Comparison of ENCODE assay signal across 10 cellular contexts in genomic region chrX:119622356-119623232, GRCh38. TPM values are rescaled to one million over a fixed set of nuclear protein-coding genes. Genes with fewer than 3 reads are reported as not detected.
DNase-seq lines count a peak whose midpoint lies in the region; ATAC-seq, FAIRE-seq and TF ChIP-seq lines count a peak whose summit lies in the region.
"Had no signal": no experiment of that assay in that cellular context is flagged by ENCODE, and none has a peak within 500 bp of the region (broad histone marks: within the 10 kb centered on the region; RNA-seq: fewer than 3 reads in every experiment).

No MANE protein-coding gene starts in this region.

- BruUV-seq in IMR-90 (replicated peaks; lab: Mats Ljungman, UMichigan), result no TSS peak

- no peak overlapping the region for H2AK5ac ChIP-seq in IMR-90 (ENCODE audit: low read depth, low read length)

- no peaks in the 10 kb centered on the region for H3K79me1 ChIP-seq in IMR-90 (ENCODE audit: low read depth in 1 of 2, low read length in 2 of 2)

- no peak for TF ChIP-seq CTCF in IMR-90 (conservative IDR thresholded peaks at IDR 0.05; ENCODE audit: low read depth, low read length)
- no peak for TF ChIP-seq CTCF in chondrocyte (IDR thresholded peaks at IDR 0.05)
- no peak for TF ChIP-seq CTCF in mucosa of descending colon (IDR thresholded peaks at IDR 0.05)
- no peak for TF ChIP-seq CTCF in gastrocnemius medialis (IDR thresholded peaks at IDR 0.05 in 4 of 5, conservative IDR thresholded peaks at IDR 0.05 in 1 of 5)

- WGBS in IMR-90 (ENCODE audit: extremely low coverage in 2 of 2, insufficient read length in 1 of 2), 2 experiments, result no CpG with 5 or more reads among the region's 9 CpGs

- intact Hi-C loops in CD4-positive, alpha-beta memory T cell (cut with micrococcal nuclease), result no loop called here
- intact Hi-C loops in IMR-90 (cut with micrococcal nuclease), result no loop called here
- intact Hi-C loops in mucosa of descending colon (cut with DNase I, micrococcal nuclease), result no loop called here
- intact Hi-C loops in gastrocnemius medialis (cut with DNase I; ENCODE audit: low total_unique reads), result no loop called here

- no peak for DNase-seq in CD4-positive, alpha-beta memory T cell
- DNase-seq in IMR-90 (peak; percentile 79), chondrocyte (ENCODE audit: low spot score) (no peak), mucosa of descending colon (peak in 2 of 3 donors; percentile 35 to 36), HTR-8/SVneo (ENCODE audit: insufficient read length, low spot score) (no peak), gastrocnemius medialis (no peak)
- DNase-seq: midbrain, NCI-H524 treated with DMSO at 0.1 percent for 48 hours had no signal

- no peak overlapping the region for H3K56ac ChIP-seq in IMR-90 (ENCODE audit: extremely low read depth, insufficient read depth, low read length)

- no peak overlapping the region for H4K8ac ChIP-seq in IMR-90 (ENCODE audit: low read depth in 2 of 2, low read length in 2 of 2)

- H3K36me3 ChIP-seq in CD4-positive, alpha-beta memory T cell (ENCODE audit: insufficient read depth, low read length), result peaks cover 18% of the 10 kb centered on the region
- H3K36me3 ChIP-seq in IMR-90 (ENCODE audit: control insufficient read depth, insufficient read depth, low read length) (peaks cover 2% of the 10 kb centered on the region; the same call in 1 of the 2 replicates), mucosa of descending colon (ENCODE audit: low read depth) (no peaks in the 10 kb centered on the region), gastrocnemius medialis (no peaks in the 10 kb centered on the region)

- H4K20me1 ChIP-seq in IMR-90 (ENCODE audit: insufficient read depth, low read length), result no peaks in the 10 kb centered on the region

- FAIRE-seq in HTR-8/SVneo (lab: Jason Lieb, UNC), result no peak

- no peak overlapping the region for H3K23ac ChIP-seq in IMR-90 (ENCODE audit: low read depth, low read length)

- H2BK120ac ChIP-seq in IMR-90 (ENCODE audit: low read depth, low read length), result no peak overlapping the region

- H3K18ac ChIP-seq in IMR-90 (ENCODE audit: low read depth, low read length), result no peak overlapping the region

- no peak for TF ChIP-seq POLR2A in IMR-90 (IDR thresholded peaks at IDR 0.05; ENCODE audit: low read depth, low read length)
- TF ChIP-seq POLR2A in gastrocnemius medialis (IDR thresholded peaks at IDR 0.05), result no peak

- no peak overlapping the region for H3K4me3 Mint-ChIP-seq in CD4-positive, alpha-beta memory T cell
- no peak overlapping the region for H3K4me3 Mint-ChIP-seq in chondrocyte (ENCODE audit: unreplicated experiment)

- POLR2A ChIA-PET in CD4-positive, alpha-beta memory T cell (lab: Charles Lee; ENCODE audit: partially characterized antibody), result interaction anchor here (1.0 to 1.4 kb wide), 2 partner anchors 11 to 66 kb away, joined by 3 read pairs; no protein-coding TSS in a partner anchor
- POLR2A ChIA-PET in IMR-90 (lab: Charles Lee; ENCODE audit: unreplicated experiment), result no interaction called here

- H3K9me3 Mint-ChIP-seq in CD4-positive, alpha-beta memory T cell, result peaks cover 0 to 1% (median 0%) of the 10 kb centered on the region in 8 donors
- H3K9me3 Mint-ChIP-seq in chondrocyte (ENCODE audit: low read depth), result no peaks in the 10 kb centered on the region

- H2AK9ac ChIP-seq in IMR-90 (replicated peaks; ENCODE audit: low read depth, low read length, poor library complexity), result no peak overlapping the region

- H3K36me3 Mint-ChIP-seq in CD4-positive, alpha-beta memory T cell, result peaks cover 38 to 43% of the 10 kb centered on the region in 2 donors
- H3K36me3 Mint-ChIP-seq in chondrocyte (ENCODE audit: low read depth), result peaks cover 4% of the 10 kb centered on the region

- H3K4me1 ChIP-seq in CD4-positive, alpha-beta memory T cell (ENCODE audit: insufficient read depth, low read length), result no peaks in the 10 kb centered on the region
- no peaks in the 10 kb centered on the region for H3K4me1 ChIP-seq in IMR-90 (ENCODE audit: control insufficient read depth, insufficient read depth, low read length)
- no peaks in the 10 kb centered on the region for H3K4me1 ChIP-seq in mucosa of descending colon (ENCODE audit: low read depth)
- H3K4me1 ChIP-seq in gastrocnemius medialis, result no peaks in the 10 kb centered on the region

- in situ Hi-C loops in IMR-90 (cut with MboI; ENCODE audit: low sequenced_read_pairs) (no loop called here), gastrocnemius medialis (cut with MboI; ENCODE audit: low sequenced_read_pairs in 4 of 4) (loop anchor here in 1 of 4 donors (25.0 kb wide), 1 partner anchor 115 kb away; no protein-coding TSS in a partner anchor)

- no peaks in the 10 kb centered on the region for H3K27me3 ChIP-seq in CD4-positive, alpha-beta memory T cell (ENCODE audit: insufficient read depth, low read length)
- no peaks in the 10 kb centered on the region for H3K27me3 ChIP-seq in IMR-90 (ENCODE audit: control insufficient read depth, insufficient read depth, low read length)
- no peaks in the 10 kb centered on the region for H3K27me3 ChIP-seq in gastrocnemius medialis

- peak overlapping the region in 5 of 7 donors; percentile 35 to 71 (median 58) for H3K27ac Mint-ChIP-seq in CD4-positive, alpha-beta memory T cell
- peak overlapping the region; percentile 55 for H3K27ac Mint-ChIP-seq in chondrocyte (ENCODE audit: unreplicated experiment)

- dilution Hi-C loops in IMR-90 (cut with HindIII; ENCODE audit: low sequenced_read_pairs, unreplicated experiment), result no loop called here

- ATAC-seq in IMR-90 (ENCODE audit: low read depth), result peak; percentile 75
- ATAC-seq in mucosa of descending colon, result peak; percentile 79
- no peak for ATAC-seq in HG02973 (IDR thresholded peaks at IDR 0.05; ENCODE audit: unreplicated experiment)
- no peak for ATAC-seq in GM18909 (IDR thresholded peaks at IDR 0.05; ENCODE audit: poor library complexity, unreplicated experiment)
- ATAC-seq in gastrocnemius medialis, result no peak

- H3K27me3 Mint-ChIP-seq in CD4-positive, alpha-beta memory T cell, result no peaks in the 10 kb centered on the region
- H3K27me3 Mint-ChIP-seq in chondrocyte (ENCODE audit: low read depth), result no peaks in the 10 kb centered on the region

- H2BK15ac ChIP-seq in IMR-90 (ENCODE audit: low read depth, low read length), result no peak overlapping the region

- TF ChIP-seq RAD21 in IMR-90 (IDR thresholded peaks at IDR 0.05; ENCODE audit: low read length), result no peak

- H2AFZ ChIP-seq in IMR-90 (replicated peaks; ENCODE audit: low read length, poor library complexity), result no peak overlapping the region

- H3K27ac ChIP-seq in CD4-positive, alpha-beta memory T cell (ENCODE audit: low read depth, low read length), result no peak overlapping the region
- H3K27ac ChIP-seq in IMR-90 (ENCODE audit: insufficient read depth, low read length) (no peak overlapping the region), gastrocnemius medialis (no peak overlapping the region)

- H3K9me1 ChIP-seq in IMR-90 (ENCODE audit: insufficient read depth, low read length), result no peaks in the 10 kb centered on the region

- H4K91ac ChIP-seq in IMR-90 (ENCODE audit: insufficient read depth, low read depth, low read length), result no peak overlapping the region

- CTCF ChIA-PET in CD4-positive, alpha-beta memory T cell (lab: Charles Lee; ENCODE audit: partially characterized antibody), result interaction anchor here (0.7 to 1.2 kb wide), 2 partner anchors 107 to 254 kb away, joined by 3 to 5 read pairs; no protein-coding TSS in a partner anchor
- CTCF ChIA-PET in IMR-90 (lab: Yijun Ruan, JAX), result interaction anchor here (0.6 to 0.9 kb wide), 2 partner anchors 13 to 18 kb away, joined by 3 to 4 read pairs; no protein-coding TSS in a partner anchor

- no peak overlapping the region for H3K14ac ChIP-seq in IMR-90 (replicated peaks; ENCODE audit: low read depth, low read length)

- H3K4ac ChIP-seq in IMR-90 (ENCODE audit: low read depth, low read length), result no peak overlapping the region

- no peaks in the 10 kb centered on the region for H3K9me3 ChIP-seq in CD4-positive, alpha-beta memory T cell (ENCODE audit: control insufficient read depth in 1 of 2, low read length in 2 of 2)
- H3K9me3 ChIP-seq in IMR-90 (ENCODE audit: control insufficient read depth, insufficient read depth, low read length) (no peaks in the 10 kb centered on the region), mucosa of descending colon (no peaks in the 10 kb centered on the region), gastrocnemius medialis (no peaks in the 10 kb centered on the region)

- no peak overlapping the region for H3K4me2 ChIP-seq in IMR-90 (ENCODE audit: low read depth, low read length)

- H2BK20ac ChIP-seq in IMR-90 (ENCODE audit: low read depth, low read length), result no peak overlapping the region

- no peak overlapping the region for H3K9ac ChIP-seq in IMR-90 (ENCODE audit: low read depth, low read length)

- no peak overlapping the region for H2BK5ac ChIP-seq in IMR-90 (ENCODE audit: low read depth, low read length, poor library complexity, severe bottlenecking)

- H4K5ac ChIP-seq in IMR-90 (ENCODE audit: low read depth, low read length), result no peak overlapping the region

- peaks cover 0 to 4% (median under 1%) of the 10 kb centered on the region in 4 donors for H3K4me1 Mint-ChIP-seq in CD4-positive, alpha-beta memory T cell
- peaks cover 15% of the 10 kb centered on the region for H3K4me1 Mint-ChIP-seq in chondrocyte (ENCODE audit: low read depth)

- no peak overlapping the region for H3K4me3 ChIP-seq in CD4-positive, alpha-beta memory T cell (ENCODE audit: low read length in 2 of 2)
- H3K4me3 ChIP-seq in IMR-90 (ENCODE audit: insufficient read depth, low read depth, low read length), result no peak overlapping the region
- H3K4me3 ChIP-seq in mucosa of descending colon, result no peak overlapping the region
- no peak overlapping the region for H3K4me3 ChIP-seq in gastrocnemius medialis

RNA-seq across cellular contexts. Expression of gene NKRF, which starts 16.4 kb away (rescaled TPM):
- 10 to 100 TPM; 13.0 to 14.2 TPM for total RNA-seq in CD4-positive, alpha-beta memory T cell
- 1 to 10 TPM; 5.6 to 7.3 TPM for polyA plus RNA-seq in CD4-positive, alpha-beta memory T cell
- total RNA-seq in IMR-90 (2012; rRNA removed) (2.2 and 3.6 TPM in 2 replicates), chondrocyte (7.8 to 8.3 TPM (median 8.0 TPM) in 3 replicates), mucosa of descending colon (1 to 10 TPM; 5.7 to 6.3 (median 5.9) TPM), gastrocnemius medialis (1 to 10 TPM; 2.5 to 5.1 (median 4.3) TPM)
- polyA plus RNA-seq in IMR-90 (2012; rRNA removed), result 4.1 TPM in 2 replicates
- 0.78 and 0.81 TPM in 2 replicates for polyA plus RNA-seq in IMR-90 (2012; cell fraction: cytosol; rRNA removed)
- polyA plus RNA-seq in IMR-90 (2012; cell fraction: nucleus; rRNA removed; ENCODE audit: low replicate concordance), result 0.86 and 5.4 TPM in 2 replicates

RNA-seq across cellular contexts. Expression of gene UBE2A, which starts 48.2 kb away (rescaled TPM):
- 10 to 100 TPM; 46.7 to 52.5 TPM for total RNA-seq in CD4-positive, alpha-beta memory T cell
- 10 to 100 TPM; 43.9 to 51.0 TPM for polyA plus RNA-seq in CD4-positive, alpha-beta memory T cell
- total RNA-seq in IMR-90 (2012; rRNA removed), result 12.9 and 20.3 TPM in 2 replicates
- 42.9 and 50.5 TPM in 2 replicates for polyA plus RNA-seq in IMR-90 (2012; rRNA removed)
- polyA plus RNA-seq in IMR-90 (2012; cell fraction: cytosol; rRNA removed), result 60.8 and 68.7 TPM in 2 replicates
- polyA plus RNA-seq in IMR-90 (2012; cell fraction: nucleus; rRNA removed; ENCODE audit: low replicate concordance), result 23.6 and 57.4 TPM in 2 replicates
- total RNA-seq in chondrocyte, result 69.5 to 72.5 TPM (median 71.6 TPM) in 3 replicates
- 10 to 100 TPM; 72.1 to 81.6 (median 79.4) TPM for total RNA-seq in mucosa of descending colon
- 10 to 100 TPM; 28.1 to 41.7 (median 35.9) TPM for total RNA-seq in gastrocnemius medialis

RNA-seq across cellular contexts. Expression of gene STEEP1, which starts 57.4 kb away (rescaled TPM):
- total RNA-seq in CD4-positive, alpha-beta memory T cell, result 10 to 100 TPM; 22.1 to 22.9 TPM
- 10 to 100 TPM in 1 of 2 donors, 1 to 10 TPM in 1; 6.3 to 16.5 TPM for polyA plus RNA-seq in CD4-positive, alpha-beta memory T cell
- total RNA-seq in IMR-90 (2012; rRNA removed) (33.2 and 47.5 TPM in 2 replicates), chondrocyte (17.1 to 20.3 TPM (median 19.2 TPM) in 3 replicates), mucosa of descending colon (10 to 100 TPM; 22.2 to 25.4 (median 22.9) TPM), gastrocnemius medialis (10 to 100 TPM; 15.3 to 38.0 (median 17.3) TPM)
- polyA plus RNA-seq in IMR-90 (2012; rRNA removed), result 15.1 and 16.7 TPM in 2 replicates
- polyA plus RNA-seq in IMR-90 (2012; cell fraction: cytosol; rRNA removed), result 3.9 and 6.4 TPM in 2 replicates
- 2.8 and 13.5 TPM in 2 replicates for polyA plus RNA-seq in IMR-90 (2012; cell fraction: nucleus; rRNA removed; ENCODE audit: low replicate concordance)

Comparison
In these comparisons a context has a peak if more than half of its experiments do, and no peak if none do; other contexts are left out.
1. DNase-seq: peak in IMR-90 (single experiment) and mucosa of descending colon (2 of 3); none in CD4-positive, alpha-beta memory T cell (0 of 5), chondrocyte (single experiment), HTR-8/SVneo (single experiment) and gastrocnemius medialis (0 of 2).
2. ATAC-seq: peak in IMR-90 (single experiment) and mucosa of descending colon (single experiment); none in HG02973 (single experiment), GM18909 (single experiment) and gastrocnemius medialis (0 of 2).